In genomic region chr7:151060416-151061234, GRCh38 we compare ENCODE assay signal across 1 cellular context.
TF ChIP-seq lines count a peak whose summit lies in the region.

No MANE protein-coding gene starts in this region.

TF ChIP-seq in A549, 52 proteins besides CTCF, POLR2A, EP300 and RAD21 (continued from another document):
- 0 out of 3 replicates have a peak, but pooled peaks have one; percentile 27 for TF ChIP-seq BCL3 (IDR thresholded peaks at IDR 0.05)
